Comparison of ENCODE assay signal across 3 cellular contexts in genomic region chr1:67437961-67438360, GRCh38.
A peak's percentile ranks its signal among the peaks of the same experiment; 100 is the strongest.
TF ChIP-seq lines count a peak whose summit lies in the region.

No MANE protein-coding gene starts in this region.

TF ChIP-seq in HEK293, 187 proteins besides CTCF, POLR2A, EP300 and RAD21:
- TF ChIP-seq ZNF19 (tag by site-specific recombination; IDR thresholded peaks at IDR 0.05; ENCODE audit: low read depth) (no peak), REST (tag by site-specific recombination; IDR thresholded peaks at IDR 0.05) (peak; percentile 78), ZNF341 (tag by site-specific recombination; IDR thresholded peaks at IDR 0.05; ENCODE audit: low read depth) (no peak)
TF ChIP-seq in HEK293: peak in this region for 1.

TF ChIP-seq in K562, 482 proteins besides CTCF, POLR2A, EP300 and RAD21:
- TF ChIP-seq ZNF133 (CRISPR knock-in tag; IDR thresholded peaks at IDR 0.05) (no peak), NR2C2 (CRISPR knock-in tag; IDR thresholded peaks at IDR 0.05) (no peak), NR2C2 (tag; IDR thresholded peaks at IDR 0.05) (peak; percentile 13; the same call in 1 of the 2 replicates), TFE3 (CRISPR knock-in tag; IDR thresholded peaks at IDR 0.05) (peak; percentile 38; the same call in 1 of the 2 replicates), CREM (IDR thresholded peaks at IDR 0.05; ENCODE audit: low read depth) (no peak)
- TF ChIP-seq, protein P1, sequence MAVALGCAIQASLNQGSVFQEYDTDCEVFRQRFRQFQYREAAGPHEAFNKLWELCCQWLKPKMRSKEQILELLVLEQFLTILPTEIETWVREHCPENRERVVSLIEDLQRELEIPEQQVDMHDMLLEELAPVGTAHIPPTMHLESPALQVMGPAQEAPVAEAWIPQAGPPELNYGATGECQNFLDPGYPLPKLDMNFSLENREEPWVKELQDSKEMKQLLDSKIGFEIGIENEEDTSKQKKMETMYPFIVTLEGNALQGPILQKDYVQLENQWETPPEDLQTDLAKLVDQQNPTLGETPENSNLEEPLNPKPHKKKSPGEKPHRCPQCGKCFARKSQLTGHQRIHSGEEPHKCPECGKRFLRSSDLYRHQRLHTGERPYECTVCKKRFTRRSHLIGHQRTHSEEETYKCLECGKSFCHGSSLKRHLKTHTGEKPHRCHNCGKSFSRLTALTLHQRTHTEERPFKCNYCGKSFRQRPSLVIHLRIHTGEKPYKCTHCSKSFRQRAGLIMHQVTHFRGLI (CRISPR knock-in tag; IDR thresholded peaks at IDR 0.05), result no peak
- TF ChIP-seq, protein P2, sequence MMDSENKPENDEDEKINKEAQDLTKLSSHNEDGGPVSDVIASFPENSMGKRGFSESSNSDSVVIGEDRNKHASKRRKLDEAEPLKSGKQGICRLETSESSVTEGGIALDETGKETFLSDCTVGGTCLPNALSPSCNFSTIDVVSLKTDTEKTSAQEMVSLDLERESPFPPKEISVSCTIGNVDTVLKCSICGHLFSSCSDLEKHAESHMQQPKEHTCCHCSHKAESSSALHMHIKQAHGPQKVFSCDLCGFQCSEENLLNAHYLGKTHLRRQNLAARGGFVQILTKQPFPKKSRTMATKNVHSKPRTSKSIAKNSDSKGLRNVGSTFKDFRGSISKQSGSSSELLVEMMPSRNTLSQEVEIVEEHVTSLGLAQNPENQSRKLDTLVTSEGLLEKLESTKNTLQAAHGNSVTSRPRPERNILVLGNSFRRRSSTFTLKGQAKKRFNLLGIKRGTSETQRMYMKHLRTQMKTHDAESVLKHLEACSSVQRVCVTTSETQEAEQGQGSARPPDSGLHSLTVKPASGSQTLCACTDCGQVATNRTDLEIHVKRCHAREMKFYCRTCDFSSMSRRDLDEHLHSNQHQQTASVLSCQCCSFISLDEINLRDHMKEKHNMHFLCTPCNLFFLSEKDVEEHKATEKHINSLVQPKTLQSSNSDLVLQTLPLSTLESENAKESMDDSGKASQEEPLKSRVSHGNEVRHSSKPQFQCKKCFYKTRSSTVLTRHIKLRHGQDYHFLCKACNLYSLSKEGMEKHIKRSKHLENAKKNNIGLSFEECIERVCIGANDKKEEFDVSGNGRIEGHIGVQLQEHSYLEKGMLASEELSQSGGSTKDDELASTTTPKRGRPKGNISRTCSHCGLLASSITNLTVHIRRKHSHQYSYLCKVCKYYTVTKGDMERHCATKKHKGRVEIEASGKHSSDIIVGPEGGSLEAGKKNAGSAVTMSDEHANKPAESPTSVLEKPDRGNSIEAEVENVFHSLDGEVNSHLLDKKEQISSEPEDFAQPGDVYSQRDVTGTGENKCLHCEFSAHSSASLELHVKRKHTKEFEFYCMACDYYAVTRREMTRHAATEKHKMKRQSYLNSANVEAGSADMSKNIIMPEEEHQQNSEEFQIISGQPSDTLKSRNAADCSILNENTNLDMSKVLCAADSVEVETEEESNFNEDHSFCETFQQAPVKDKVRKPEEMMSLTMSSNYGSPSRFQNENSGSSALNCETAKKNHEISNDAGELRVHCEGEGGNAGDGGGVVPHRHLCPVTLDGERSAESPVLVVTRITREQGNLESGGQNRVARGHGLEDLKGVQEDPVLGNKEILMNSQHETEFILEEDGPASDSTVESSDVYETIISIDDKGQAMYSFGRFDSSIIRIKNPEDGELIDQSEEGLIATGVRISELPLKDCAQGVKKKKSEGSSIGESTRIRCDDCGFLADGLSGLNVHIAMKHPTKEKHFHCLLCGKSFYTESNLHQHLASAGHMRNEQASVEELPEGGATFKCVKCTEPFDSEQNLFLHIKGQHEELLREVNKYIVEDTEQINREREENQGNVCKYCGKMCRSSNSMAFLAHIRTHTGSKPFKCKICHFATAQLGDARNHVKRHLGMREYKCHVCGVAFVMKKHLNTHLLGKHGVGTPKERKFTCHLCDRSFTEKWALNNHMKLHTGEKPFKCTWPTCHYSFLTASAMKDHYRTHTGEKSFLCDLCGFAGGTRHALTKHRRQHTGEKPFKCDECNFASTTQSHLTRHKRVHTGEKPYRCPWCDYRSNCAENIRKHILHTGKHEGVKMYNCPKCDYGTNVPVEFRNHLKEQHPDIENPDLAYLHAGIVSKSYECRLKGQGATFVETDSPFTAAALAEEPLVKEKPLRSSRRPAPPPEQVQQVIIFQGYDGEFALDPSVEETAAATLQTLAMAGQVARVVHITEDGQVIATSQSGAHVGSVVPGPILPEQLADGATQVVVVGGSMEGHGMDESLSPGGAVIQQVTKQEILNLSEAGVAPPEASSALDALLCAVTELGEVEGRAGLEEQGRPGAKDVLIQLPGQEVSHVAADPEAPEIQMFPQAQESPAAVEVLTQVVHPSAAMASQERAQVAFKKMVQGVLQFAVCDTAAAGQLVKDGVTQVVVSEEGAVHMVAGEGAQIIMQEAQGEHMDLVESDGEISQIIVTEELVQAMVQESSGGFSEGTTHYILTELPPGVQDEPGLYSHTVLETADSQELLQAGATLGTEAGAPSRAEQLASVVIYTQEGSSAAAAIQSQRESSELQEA (IDR thresholded peaks at IDR 0.05; ENCODE audit: low read depth), result no peak

TF ChIP-seq in HepG2, 621 proteins besides CTCF, POLR2A, EP300 and RAD21:
- 0 out of 2 replicates have a peak, but pooled peaks have one; percentile 23 for TF ChIP-seq FOXA3 (CRISPR knock-in tag; IDR thresholded peaks at IDR 0.05)
- no peak for TF ChIP-seq FOXA1 (IDR thresholded peaks at IDR 0.05)
- TF ChIP-seq FOXA1 (CRISPR knock-in tag; IDR thresholded peaks at IDR 0.05), result peak; percentile 46
- TF ChIP-seq NR2F6 (IDR thresholded peaks at IDR 0.05), result peak; percentile 71
- peak; percentile 63 for TF ChIP-seq NR2F6 (CRISPR knock-in tag; IDR thresholded peaks at IDR 0.05)
- TF ChIP-seq ARID5B (CRISPR knock-in tag; IDR thresholded peaks at IDR 0.05), result peak; percentile 11; the same call in 1 of the 2 replicates
- peak in 1 of 2 experiments; percentile 83; a peak in 3 of 4 replicates for TF ChIP-seq REST (IDR thresholded peaks at IDR 0.05; ENCODE audit: borderline replicate concordance in 1 of 2, low read depth in 1 of 2, low read length in 2 of 2)
- no peak for TF ChIP-seq ZNF33B (CRISPR knock-in tag; IDR thresholded peaks at IDR 0.05)
- TF ChIP-seq NR2F1 (CRISPR knock-in tag; IDR thresholded peaks at IDR 0.05), result peak; percentile 30 to 47; a peak in 2 of 4 replicates
- TF ChIP-seq GTF3A (CRISPR knock-in tag; conservative IDR thresholded peaks at IDR 0.05), result no peak
- peak; percentile 60; the same call in 1 of the 2 replicates for TF ChIP-seq MIER2 (CRISPR knock-in tag; IDR thresholded peaks at IDR 0.05)
